Comparison of ENCODE assay signal across 8 cellular contexts in the genomic region with DNA sequence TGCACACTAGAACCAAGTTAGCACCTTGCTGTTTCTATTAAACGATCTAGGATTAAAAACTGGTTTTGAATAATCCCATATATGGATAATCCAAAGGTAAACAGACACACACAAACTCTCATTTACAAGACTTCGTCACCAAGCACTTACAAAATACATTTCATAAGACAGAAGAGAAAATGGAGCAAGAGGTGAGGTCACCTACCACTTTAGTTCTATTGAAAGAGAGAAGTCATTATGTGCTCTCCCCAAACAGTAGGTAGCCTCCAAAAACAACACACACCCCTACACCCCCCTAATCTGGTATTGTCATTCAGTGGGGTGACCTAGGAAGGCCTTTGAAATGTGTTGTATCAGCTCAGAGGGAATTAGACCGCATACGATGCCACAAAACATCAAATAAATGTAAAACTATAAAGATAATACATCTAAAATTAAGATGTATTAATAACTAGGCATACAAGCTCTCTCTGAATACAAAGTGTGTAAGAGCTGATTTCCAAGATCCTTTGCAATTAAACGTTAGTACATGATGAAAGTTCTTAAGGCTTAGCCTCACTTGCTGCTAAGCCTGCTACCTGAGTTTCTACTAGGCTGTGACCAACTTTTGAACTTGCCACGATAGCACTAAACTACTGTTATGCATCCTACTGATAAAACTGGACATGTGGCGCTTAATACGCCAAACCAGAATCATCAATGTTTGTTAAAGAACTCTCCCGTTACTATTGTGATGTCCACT. TPM values are rescaled to one million over a fixed set of nuclear protein-coding genes. Genes with fewer than 3 reads are reported as not detected.
DNase-seq lines count a peak whose midpoint lies in the region; ATAC-seq and TF ChIP-seq lines count a peak whose summit lies in the region.

No MANE protein-coding gene starts in this region.

- H3K9me2 ChIP-seq in GM23338 (ENCODE audit: insufficient read depth) (no peaks in the 10 kb centered on the region), PC-3 (replicated peaks; ENCODE audit: low read length) (no peaks in the 10 kb centered on the region)

- ATAC-seq in CD8-positive, alpha-beta T cell, result peak; percentile 24
- ATAC-seq in GM23338 (peak; percentile 68), PC-3 (peak; percentile 6; the same call in 1 of the 2 replicates)

- H3K9ac ChIP-seq in PC-3 (ENCODE audit: low read length) (peak overlapping the region; percentile 99), mucosa of rectum (ENCODE audit: low read depth in 1 of 2, low read length in 2 of 2) (peak overlapping the region; percentile 86 to 90)

- H3K4me1 Mint-ChIP-seq in CD8-positive, alpha-beta T cell (ENCODE audit: low read depth), result peaks cover 41% of the 10 kb centered on the region
- peaks cover 28% of the 10 kb centered on the region for H3K4me1 Mint-ChIP-seq in GM23338

- peaks cover 19% of the 10 kb centered on the region for H3K4me1 ChIP-seq in CD8-positive, alpha-beta T cell (ENCODE audit: insufficient read depth, low read length)
- peaks cover 18% of the 10 kb centered on the region for H3K4me1 ChIP-seq in GM23338 (ENCODE audit: insufficient read depth)
- peaks cover 28% of the 10 kb centered on the region for H3K4me1 ChIP-seq in PC-3 (ENCODE audit: insufficient read depth, low read length)
- peaks cover 28 to 33% of the 10 kb centered on the region in 2 donors for H3K4me1 ChIP-seq in mucosa of rectum (ENCODE audit: control insufficient read depth in 2 of 2, insufficient read depth in 2 of 2, low read length in 2 of 2)

- H3K4me3 Mint-ChIP-seq in CD8-positive, alpha-beta T cell, result peak overlapping the region; percentile 96
- peak overlapping the region; percentile 96 for H3K4me3 Mint-ChIP-seq in GM23338

- peaks cover 18% of the 10 kb centered on the region for H3K36me3 Mint-ChIP-seq in CD8-positive, alpha-beta T cell
- peaks cover 45% of the 10 kb centered on the region for H3K36me3 Mint-ChIP-seq in GM23338 (ENCODE audit: low read depth)

- intact Hi-C loops in CD8-positive, alpha-beta T cell (cut with DNase I, micrococcal nuclease), result loop anchor here in 1 of 2 experiments (5.0 kb wide), 1 partner anchor 278 kb away; a partner anchor contains a TSS
- intact Hi-C loops in PC-3 (cut with micrococcal nuclease), result no loop called here

- no peaks in the 10 kb centered on the region for H3K9me3 Mint-ChIP-seq in CD8-positive, alpha-beta T cell
- no peaks in the 10 kb centered on the region for H3K9me3 Mint-ChIP-seq in GM23338

- DNase-seq in CD8-positive, alpha-beta T cell, result no peak
- DNase-seq in GM23338 (ENCODE audit: low spot score) (peak; percentile 52), PC-3 (peak; percentile 63), dermis blood vessel endothelial cell (peak; percentile 40), NCI-H2227 (lab: John Stamatoyannopoulos, UW; ENCODE audit: unreplicated experiment) (no peak), A172 (ENCODE audit: low spot score) (no peak)
- DNase-seq in stimulated activated CD4-positive, alpha-beta T cell treated with anti-CD3 and anti-CD28 coated beads, Interleukin-1b, Interleukin-23, amount 100 ng/mL, for 48 hours, result no peak

- H3F3A ChIP-seq in GM23338 (replicated peaks; ENCODE audit: low read depth) (no peaks in the 10 kb centered on the region), PC-3 (ENCODE audit: low read length, unreplicated experiment) (no peaks in the 10 kb centered on the region)

- no peaks in the 10 kb centered on the region for H3K27me3 Mint-ChIP-seq in CD8-positive, alpha-beta T cell (ENCODE audit: low read depth)
- peaks cover 6% of the 10 kb centered on the region for H3K27me3 Mint-ChIP-seq in GM23338 (ENCODE audit: insufficient read depth, low read depth, poor library complexity)

- H3K79me2 ChIP-seq in GM23338 (replicated peaks; ENCODE audit: insufficient read depth), result peaks cover 62% of the 10 kb centered on the region
- peaks cover 83% of the 10 kb centered on the region for H3K79me2 ChIP-seq in PC-3 (ENCODE audit: low read length)

- H3K36me3 ChIP-seq in CD8-positive, alpha-beta T cell (ENCODE audit: insufficient read depth, low read length), result no peaks in the 10 kb centered on the region
- H3K36me3 ChIP-seq in GM23338 (ENCODE audit: insufficient read depth) (peaks cover 21% of the 10 kb centered on the region), PC-3 (ENCODE audit: low read depth, low read length) (peaks cover 18% of the 10 kb centered on the region; the same call in 1 of the 2 replicates), mucosa of rectum (ENCODE audit: control insufficient read depth in 2 of 2, insufficient read depth in 2 of 2, low read length in 2 of 2) (peaks cover 3 to 6% of the 10 kb centered on the region in 2 donors)

- no peaks in the 10 kb centered on the region for H3K27me3 ChIP-seq in CD8-positive, alpha-beta T cell (ENCODE audit: insufficient read depth, low read length)
- no peaks in the 10 kb centered on the region for H3K27me3 ChIP-seq in GM23338 (ENCODE audit: insufficient read depth)
- no peaks in the 10 kb centered on the region for H3K27me3 ChIP-seq in PC-3 (ENCODE audit: low read length)
- H3K27me3 ChIP-seq in mucosa of rectum (ENCODE audit: control insufficient read depth in 2 of 2, insufficient read depth in 2 of 2, low read length in 2 of 2), result no peaks in the 10 kb centered on the region

- peak overlapping the region; percentile 63 for H3K4me3 ChIP-seq in CD8-positive, alpha-beta T cell (ENCODE audit: low read depth, low read length)
- peak overlapping the region; percentile 98 for H3K4me3 ChIP-seq in GM23338
- peak overlapping the region; percentile 99 for H3K4me3 ChIP-seq in PC-3 (ENCODE audit: low read length)
- H3K4me3 ChIP-seq in mucosa of rectum (ENCODE audit: low read length in 2 of 2), result peak overlapping the region; percentile 74 to 95

- no peaks in the 10 kb centered on the region for H3K9me3 ChIP-seq in CD8-positive, alpha-beta T cell (ENCODE audit: low read length)
- H3K9me3 ChIP-seq in PC-3 (ENCODE audit: low read length) (no peaks in the 10 kb centered on the region), mucosa of rectum (ENCODE audit: control insufficient read depth in 2 of 2, low read length in 2 of 2) (no peaks in the 10 kb centered on the region)

- peak overlapping the region; percentile 4 for H3K27ac ChIP-seq in CD8-positive, alpha-beta T cell (ENCODE audit: low read depth, low read length)
- H3K27ac ChIP-seq in GM23338 (ENCODE audit: low read depth), result no peak overlapping the region
- peak overlapping the region; percentile 82 for H3K27ac ChIP-seq in PC-3 (ENCODE audit: low read length)
- H3K27ac ChIP-seq in mucosa of rectum (ENCODE audit: low read depth in 2 of 2, low read length in 2 of 2), result peak overlapping the region; percentile 91 to 94

- CTCF ChIA-PET in CD8-positive, alpha-beta T cell (lab: Charles Lee), result no interaction called here
- CTCF ChIA-PET in PC-3 (lab: Charles Lee), result no interaction called here

- no peak for TF ChIP-seq CTCF in CD8-positive, alpha-beta T cell (IDR thresholded peaks at IDR 0.05)
- TF ChIP-seq CTCF in GM23338 (conservative IDR thresholded peaks at IDR 0.05; ENCODE audit: low read depth in 2 of 2) (no peak), PC-3 (conservative IDR thresholded peaks at IDR 0.05; ENCODE audit: low read depth, low read length) (no peak)

- BruUV-seq in PC-3 (replicated peaks; lab: Mats Ljungman, UMichigan), result TSS peak; percentile 47

- no peak overlapping the region for H2AFZ ChIP-seq in GM23338
- H2AFZ ChIP-seq in PC-3 (ENCODE audit: low read length), result 0 out of 2 replicates have a peak overlapping the region, but pooled peaks have one; percentile 14

- peak overlapping the region; percentile 93 for H3K27ac Mint-ChIP-seq in CD8-positive, alpha-beta T cell
- no peak overlapping the region for H3K27ac Mint-ChIP-seq in GM23338

- H4K20me1 ChIP-seq in GM23338 (replicated peaks; ENCODE audit: insufficient read depth), result peaks cover 45% of the 10 kb centered on the region
- peaks cover 35% of the 10 kb centered on the region for H4K20me1 ChIP-seq in PC-3 (ENCODE audit: low read length)

- peak overlapping the region; percentile 95 for H3K4me2 ChIP-seq in GM23338
- peak overlapping the region; percentile 88 for H3K4me2 ChIP-seq in PC-3 (ENCODE audit: low read length)

- POLR2A ChIA-PET in CD8-positive, alpha-beta T cell (lab: Charles Lee), result no interaction called here
- POLR2A ChIA-PET in PC-3 (lab: Charles Lee; ENCODE audit: unreplicated experiment), result interaction anchor here (0.7 kb wide), 1 partner anchor 1178 kb away, joined by 4 read pairs; no protein-coding TSS in a partner anchor

RNA-seq across cellular contexts. Expression of a gene that starts 1.6 kb away (rescaled TPM):
- 10 to 100 TPM; 21.0 to 22.7 TPM for total RNA-seq in CD8-positive, alpha-beta T cell
- 153 and 175 TPM in 2 replicates for total RNA-seq in GM23338 (2014; rRNA removed; shearing (Covaris generic))
- polyA plus RNA-seq in GM23338 (2016; fragmentation: Nextera tagmentation; extraction: Ambion mirVana), result 168 and 202 TPM in 2 replicates
- total RNA-seq in PC-3 (2014; rRNA removed), result 95.2 and 100 TPM in 2 replicates
- total RNA-seq in dermis blood vessel endothelial cell, result 68.4 and 73.0 TPM in 2 replicates
- total RNA-seq in A172 (2014; rRNA removed; shearing (Covaris generic)), result 57.0 and 64.4 TPM in 2 replicates

Comparison
In these comparisons a context has a peak if more than half of its experiments do, and no peak if none do; other contexts are left out.
1. ATAC-seq: peak in every context shown above with its lines; median percentile 68 in GM23338; 24 in CD8-positive, alpha-beta T cell; 6 in PC-3.
2. DNase-seq: peak in GM23338 (single experiment), PC-3 (single experiment) and dermis blood vessel endothelial cell (single experiment); none in CD8-positive, alpha-beta T cell (0 of 7), NCI-H2227 (single experiment), A172 (single experiment) and stimulated activated CD4-positive, alpha-beta T cell treated with anti-CD3 and anti-CD28 coated beads, Interleukin-1b, Interleukin-23, amount 100 ng/mL, for 48 hours (single experiment).
3. Peak in every context shown above with its lines, with median percentiles within 50 percentile points of each other: H3K4me3 ChIP-seq.